In genomic region chr7:28267012-28267411, GRCh38 we compare ENCODE assay signal across 20 cellular contexts.
DNase-seq lines count a peak whose midpoint lies in the region; ATAC-seq and TF ChIP-seq lines count a peak whose summit lies in the region.
"Had no signal": no experiment of that assay in that cellular context is flagged by ENCODE, and none has a peak within 500 bp of the region (broad histone marks: within the 10 kb centered on the region; RNA-seq: fewer than 3 reads in every experiment).

No MANE protein-coding gene starts in this region.

- H3K36me3 ChIP-seq in OCI-LY3 (replicated peaks; ENCODE audit: low read depth, low read length): no peaks in the 10 kb centered on the region
- H3K36me3 ChIP-seq: BE2C had no signal

- H3K27ac ChIP-seq in OCI-LY3 (ENCODE audit: low read length): peak overlapping the region; percentile 52
- H3K27ac ChIP-seq: HL-60 had no signal

- H3K9me3 Mint-ChIP-seq in stimulated activated naive CD8-positive, alpha-beta T cell treated with anti-CD3 and anti-CD28 coated beads, Interleukin-15, amount 100 ng/mL, for 72 hours: peaks cover 0 to 9% of the 10 kb centered on the region in 2 donors
- H3K9me3 Mint-ChIP-seq in natural killer cell treated with Interleukin-12 subunit alpha and Interleukin-12 subunit beta and Interleukin-15 and Interleukin-18, amount 100 ng/mL, for 72 hours: peaks cover 5% of the 10 kb centered on the region
- no peaks in the 10 kb centered on the region for H3K9me3 Mint-ChIP-seq in stimulated activated memory B cell treated with anti-CD40 and anti-IgM and Interleukin-4, amounts not matched to agents 10 μg/mL and 1 μg/mL and 100 μg/mL, for 72 hours
- H3K9me3 Mint-ChIP-seq: HFFc6 had no signal

- peaks cover 12% of the 10 kb centered on the region for H3K36me3 Mint-ChIP-seq in natural killer cell treated with Interleukin-12 subunit alpha and Interleukin-12 subunit beta and Interleukin-15 and Interleukin-18, amount 100 ng/mL, for 72 hours
- H3K36me3 Mint-ChIP-seq in stimulated activated memory B cell treated with anti-CD40 and anti-IgM and Interleukin-4, amounts not matched to agents 10 μg/mL and 1 μg/mL and 100 μg/mL, for 72 hours: no peaks in the 10 kb centered on the region
- H3K36me3 Mint-ChIP-seq: CD4-positive, CD25-positive, alpha-beta regulatory T cell; CD8-positive, alpha-beta memory T cell had no signal

- H3K9ac ChIP-seq in OCI-LY3 (ENCODE audit: low read length): no peak overlapping the region

- peak overlapping the region; percentile 24 for H3K4me2 ChIP-seq in OCI-LY3 (ENCODE audit: low read length)

- H3K4me1 Mint-ChIP-seq in stimulated activated naive CD8-positive, alpha-beta T cell treated with anti-CD3 and anti-CD28 coated beads, Interleukin-15, amount 100 ng/mL, for 72 hours: peaks cover 13% of the 10 kb centered on the region
- H3K4me1 Mint-ChIP-seq in natural killer cell treated with Interleukin-12 subunit alpha and Interleukin-12 subunit beta and Interleukin-15 and Interleukin-18, amount 100 ng/mL, for 72 hours (ENCODE audit: low read depth in 2 of 2): peaks cover 38 to 46% of the 10 kb centered on the region in 2 donors
- H3K4me1 Mint-ChIP-seq in stimulated activated memory B cell treated with anti-CD40 and anti-IgM and Interleukin-4, amounts not matched to agents 10 μg/mL and 1 μg/mL and 100 μg/mL, for 72 hours: peaks cover 25% of the 10 kb centered on the region
- H3K4me1 Mint-ChIP-seq: CD4-positive, CD25-positive, alpha-beta regulatory T cell; CD8-positive, alpha-beta memory T cell had no signal

- no peak overlapping the region for H2AFZ ChIP-seq in OCI-LY3 (ENCODE audit: low read depth, low read length)

- no peaks in the 10 kb centered on the region for H4K20me1 ChIP-seq in OCI-LY3 (ENCODE audit: insufficient read depth, low read length)

- no peaks in the 10 kb centered on the region for H3K27me3 ChIP-seq in OCI-LY3 (ENCODE audit: low read depth, low read length)
- H3K27me3 ChIP-seq: BE2C had no signal

- H3K79me2 ChIP-seq in OCI-LY3 (ENCODE audit: low read length): no peaks in the 10 kb centered on the region

- peaks cover 38% of the 10 kb centered on the region for H3K4me1 ChIP-seq in OCI-LY3 (ENCODE audit: low read length)

- no peak overlapping the region for H3K4me3 Mint-ChIP-seq in stimulated activated naive CD8-positive, alpha-beta T cell treated with anti-CD3 and anti-CD28 coated beads, Interleukin-15, amount 100 ng/mL, for 72 hours
- peak overlapping the region; percentile 13 for H3K4me3 Mint-ChIP-seq in natural killer cell treated with Interleukin-12 subunit alpha and Interleukin-12 subunit beta and Interleukin-15 and Interleukin-18, amount 100 ng/mL, for 72 hours
- no peak overlapping the region for H3K4me3 Mint-ChIP-seq in stimulated activated memory B cell treated with anti-CD40 and anti-IgM and Interleukin-4, amounts not matched to agents 10 μg/mL and 1 μg/mL and 100 μg/mL, for 72 hours
- H3K4me3 Mint-ChIP-seq: CD4-positive, CD25-positive, alpha-beta regulatory T cell; CD8-positive, alpha-beta memory T cell; HFFc6 had no signal

- H3K27me3 Mint-ChIP-seq in stimulated activated naive CD8-positive, alpha-beta T cell treated with anti-CD3 and anti-CD28 coated beads, Interleukin-15, amount 100 ng/mL, for 72 hours: peaks cover 50% of the 10 kb centered on the region
- no peaks in the 10 kb centered on the region for H3K27me3 Mint-ChIP-seq in natural killer cell treated with Interleukin-12 subunit alpha and Interleukin-12 subunit beta and Interleukin-15 and Interleukin-18, amount 100 ng/mL, for 72 hours
- no peaks in the 10 kb centered on the region for H3K27me3 Mint-ChIP-seq in stimulated activated memory B cell treated with anti-CD40 and anti-IgM and Interleukin-4, amounts not matched to agents 10 μg/mL and 1 μg/mL and 100 μg/mL, for 72 hours

- H3K27ac Mint-ChIP-seq in stimulated activated naive CD8-positive, alpha-beta T cell treated with anti-CD3 and anti-CD28 coated beads, Interleukin-15, amount 100 ng/mL, for 72 hours: no peak overlapping the region
- H3K27ac Mint-ChIP-seq in natural killer cell treated with Interleukin-12 subunit alpha and Interleukin-12 subunit beta and Interleukin-15 and Interleukin-18, amount 100 ng/mL, for 72 hours: peak overlapping the region in 1 of 2 donors; percentile 52
- H3K27ac Mint-ChIP-seq in stimulated activated memory B cell treated with anti-CD40 and anti-IgM and Interleukin-4, amounts not matched to agents 10 μg/mL and 1 μg/mL and 100 μg/mL, for 72 hours: no peak overlapping the region
- H3K27ac Mint-ChIP-seq: CD4-positive, CD25-positive, alpha-beta regulatory T cell; CD8-positive, alpha-beta memory T cell; HFFc6 had no signal

- TF ChIP-seq CTCF in OCI-LY3 (IDR thresholded peaks at IDR 0.05; ENCODE audit: low read depth, low read length): no peak

- no peak for DNase-seq in stimulated activated naive CD8-positive, alpha-beta T cell treated with anti-CD3 and anti-CD28 coated beads, Interleukin-15, Interleukin-2, amounts not matched to agents 100 U/mL and 50 U/mL, for 24 hours
- DNase-seq in stimulated activated naive CD8-positive, alpha-beta T cell treated with anti-CD3 and anti-CD28 coated beads, Interleukin-15, amount 100 ng/mL, for 72 hours: no peak
- no peak for DNase-seq in natural killer cell treated with Interleukin-12 subunit alpha and Interleukin-12 subunit beta and Interleukin-15 and Interleukin-18, amount 100 ng/mL, for 72 hours (ENCODE audit: low spot score)
- DNase-seq in GM03348 (ENCODE audit: low spot score): no peak
- DNase-seq: ACHN; C1 segment of cervical spinal cord; CD4-positive, CD25-positive, alpha-beta regulatory T cell; CD8-positive, alpha-beta memory T cell; COR-L47; DMS 273 treated with DMSO at 0.1 percent for 48 hours; GDM1; GOT3; H7; HFFc6; IMR-90 had no signal

- ATAC-seq in stimulated activated naive CD8-positive, alpha-beta T cell treated with anti-CD3 and anti-CD28 coated beads, Interleukin-15, Interleukin-2, amounts not matched to agents 100 U/mL and 50 U/mL, for 24 hours: peak; percentile 46
- ATAC-seq in stimulated activated naive CD8-positive, alpha-beta T cell treated with anti-CD3 and anti-CD28 coated beads, Interleukin-15, amount 100 ng/mL, for 72 hours: no peak
- peak; percentile 69 to 74 for ATAC-seq in natural killer cell treated with Interleukin-12 subunit alpha and Interleukin-12 subunit beta and Interleukin-15 and Interleukin-18, amount 100 ng/mL, for 72 hours
- ATAC-seq in stimulated activated memory B cell treated with anti-CD40 and anti-IgM and Interleukin-4, amounts not matched to agents 10 μg/mL and 1 μg/mL and 100 μg/mL, for 72 hours: no peak
- ATAC-seq: HCT116 had no signal

- no peak overlapping the region for H3K4me3 ChIP-seq in OCI-LY3 (ENCODE audit: low read length)

- H3K9me3 ChIP-seq in OCI-LY3 (ENCODE audit: insufficient read depth, low read length): 0 out of 2 replicates have a peak, but pooled peaks cover 3% of the 10 kb centered on the region
- H3K9me3 ChIP-seq: BE2C had no signal

Comparison
In these comparisons a context has a peak if more than half of its experiments do, and no peak if none do; other contexts are left out.
1. ATAC-seq: peak in stimulated activated naive CD8-positive, alpha-beta T cell treated with anti-CD3 and anti-CD28 coated beads, Interleukin-15, Interleukin-2, amounts not matched to agents 100 U/mL and 50 U/mL, for 24 hours (single experiment) and natural killer cell treated with Interleukin-12 subunit alpha and Interleukin-12 subunit beta and Interleukin-15 and Interleukin-18, amount 100 ng/mL, for 72 hours (2 of 2); none in stimulated activated naive CD8-positive, alpha-beta T cell treated with anti-CD3 and anti-CD28 coated beads, Interleukin-15, amount 100 ng/mL, for 72 hours (single experiment) and stimulated activated memory B cell treated with anti-CD40 and anti-IgM and Interleukin-4, amounts not matched to agents 10 μg/mL and 1 μg/mL and 100 μg/mL, for 72 hours (single experiment).